22 cellular contexts compared by ENCODE assay signal in genomic region chr14:64591809-64592208, GRCh38. TPM values are rescaled to one million over a fixed set of nuclear protein-coding genes. Genes with fewer than 3 reads are reported as not detected.
"Had no signal": no experiment of that assay in that cellular context is flagged by ENCODE, and none has a peak within 500 bp of the region (broad histone marks: within the 10 kb centered on the region; RNA-seq: fewer than 3 reads in every experiment).

No MANE protein-coding gene starts in this region.

- H3K9me3 ChIP-seq: gastrocnemius medialis, neutrophil, pancreas, tibial nerve had no signal

- H3K27ac Mint-ChIP-seq: activated CD4-positive, alpha-beta memory T cell treated with anti-CD3 and anti-CD28 coated beads, Interleukin-2, amount 10 ng/mL, durations not matched to agents 7 days and 5 days; activated CD4-positive, alpha-beta T cell treated with anti-CD3 and anti-CD28 coated beads, Interleukin-2, amount 10 ng/mL, durations not matched to agents 24 days and 14 days; activated naive CD4-positive, alpha-beta T cell treated with anti-CD3 and anti-CD28 coated beads, Interleukin-2, amount 10 ng/mL, durations not matched to agents 7 days and 5 days; activated T-cell treated with anti-CD3 and anti-CD28 coated beads, Interleukin-2, amount 50 U/mL, for 72 hours; effector memory CD8-positive, alpha-beta T cell; natural killer cell treated with Interleukin-12 subunit alpha and Interleukin-12 subunit beta and Interleukin-15 and Interleukin-18, amount 100 ng/mL, for 72 hours; stimulated activated naive CD8-positive, alpha-beta T cell treated with anti-CD3 and anti-CD28 coated beads, Interleukin-15, Interleukin-2, amounts not matched to agents 100 ng/mL and 50 ng/mL, for 24 hours had no signal

- H3K4me3 ChIP-seq: dorsolateral prefrontal cortex, gastrocnemius medialis, pancreas, tibial nerve had no signal

- ATAC-seq: activated CD4-positive, CD25-positive, alpha-beta regulatory T cell treated with anti-CD3 and anti-CD28 coated beads, Interleukin-2, amount 50 U/mL, for 24 hours; activated T-cell treated with anti-CD3 and anti-CD28 coated beads, Interleukin-2, amount 50 U/mL, for 72 hours; effector memory CD8-positive, alpha-beta T cell; esophagus mucosa; gastrocnemius medialis; left ventricle myocardium superior; natural killer cell treated with Interleukin-12 subunit alpha and Interleukin-12 subunit beta and Interleukin-15 and Interleukin-18, amount 100 ng/mL, for 72 hours; pancreas; right cardiac atrium had no signal

- H3K27ac ChIP-seq: brain microvascular endothelial cell, dorsolateral prefrontal cortex, gastrocnemius medialis, neutrophil, pancreas, tibial nerve, VCaP had no signal

- H3K27me3 Mint-ChIP-seq: stimulated activated naive CD8-positive, alpha-beta T cell treated with anti-CD3 and anti-CD28 coated beads, Interleukin-15, Interleukin-2, amounts not matched to agents 100 ng/mL and 50 ng/mL, for 24 hours had no signal

- H3K4me1 Mint-ChIP-seq: activated CD4-positive, alpha-beta memory T cell treated with anti-CD3 and anti-CD28 coated beads, Interleukin-2, amount 10 ng/mL, durations not matched to agents 7 days and 5 days; activated CD4-positive, alpha-beta T cell treated with anti-CD3 and anti-CD28 coated beads, Interleukin-2, amount 10 ng/mL, durations not matched to agents 24 days and 14 days; activated naive CD4-positive, alpha-beta T cell treated with anti-CD3 and anti-CD28 coated beads, Interleukin-2, amount 10 ng/mL, durations not matched to agents 7 days and 5 days had no signal

- H3K4me3 Mint-ChIP-seq: activated CD4-positive, alpha-beta memory T cell treated with anti-CD3 and anti-CD28 coated beads, Interleukin-2, amount 10 ng/mL, durations not matched to agents 7 days and 5 days; activated CD4-positive, alpha-beta T cell treated with anti-CD3 and anti-CD28 coated beads, Interleukin-2, amount 10 ng/mL, durations not matched to agents 24 days and 14 days; activated naive CD4-positive, alpha-beta T cell treated with anti-CD3 and anti-CD28 coated beads, Interleukin-2, amount 10 ng/mL, durations not matched to agents 7 days and 5 days; activated T-cell treated with anti-CD3 and anti-CD28 coated beads, Interleukin-2, amount 50 U/mL, for 72 hours; effector memory CD8-positive, alpha-beta T cell; natural killer cell treated with Interleukin-12 subunit alpha and Interleukin-12 subunit beta and Interleukin-15 and Interleukin-18, amount 100 ng/mL, for 72 hours; stimulated activated naive CD8-positive, alpha-beta T cell treated with anti-CD3 and anti-CD28 coated beads, Interleukin-15, Interleukin-2, amounts not matched to agents 100 ng/mL and 50 ng/mL, for 24 hours had no signal

- DNase-seq: activated CD4-positive, alpha-beta memory T cell treated with anti-CD3 and anti-CD28 coated beads, Interleukin-2, amount 10 ng/mL, durations not matched to agents 7 days and 5 days; activated CD4-positive, alpha-beta T cell treated with anti-CD3 and anti-CD28 coated beads, Interleukin-2, amount 10 ng/mL, durations not matched to agents 24 days and 14 days; activated effector memory CD4-positive, alpha-beta T cell treated with anti-CD3 and anti-CD28 coated beads, Interleukin-2, amount 50 U/mL, for 16 hours; activated naive CD4-positive, alpha-beta T cell treated with anti-CD3 and anti-CD28 coated beads, Interleukin-2, amount 10 ng/mL, durations not matched to agents 7 days and 5 days; activated T-cell treated with anti-CD3 and anti-CD28 coated beads, Interleukin-2, amount 50 U/mL, for 72 hours; anterior cingulate cortex; brain microvascular endothelial cell; dorsolateral prefrontal cortex; effector memory CD8-positive, alpha-beta T cell; gastrocnemius medialis; left ventricle myocardium superior; mammary epithelial cell; pancreas; right cardiac atrium; stimulated activated CD4-positive, alpha-beta T cell treated with anti-CD3 and anti-CD28 coated beads, Interleukin-12 subunit alpha, Interleukin-12 subunit beta, amount 100 ng/mL, for 4 hours had no signal

- H3K9me3 Mint-ChIP-seq: activated CD4-positive, alpha-beta memory T cell treated with anti-CD3 and anti-CD28 coated beads, Interleukin-2, amount 10 ng/mL, durations not matched to agents 7 days and 5 days; activated CD4-positive, alpha-beta T cell treated with anti-CD3 and anti-CD28 coated beads, Interleukin-2, amount 10 ng/mL, durations not matched to agents 24 days and 14 days; activated naive CD4-positive, alpha-beta T cell treated with anti-CD3 and anti-CD28 coated beads, Interleukin-2, amount 10 ng/mL, durations not matched to agents 7 days and 5 days; activated T-cell treated with anti-CD3 and anti-CD28 coated beads, Interleukin-2, amount 50 U/mL, for 72 hours; effector memory CD8-positive, alpha-beta T cell; natural killer cell treated with Interleukin-12 subunit alpha and Interleukin-12 subunit beta and Interleukin-15 and Interleukin-18, amount 100 ng/mL, for 72 hours; stimulated activated naive CD8-positive, alpha-beta T cell treated with anti-CD3 and anti-CD28 coated beads, Interleukin-15, Interleukin-2, amounts not matched to agents 100 ng/mL and 50 ng/mL, for 24 hours had no signal

- H3K27me3 ChIP-seq: brain microvascular endothelial cell, dorsolateral prefrontal cortex, gastrocnemius medialis, pancreas, tibial nerve had no signal

- H3K36me3 ChIP-seq: brain microvascular endothelial cell, gastrocnemius medialis, neutrophil, pancreas, tibial nerve had no signal

- H3K36me3 Mint-ChIP-seq: activated naive CD4-positive, alpha-beta T cell treated with anti-CD3 and anti-CD28 coated beads, Interleukin-2, amount 10 ng/mL, durations not matched to agents 7 days and 5 days; natural killer cell treated with Interleukin-12 subunit alpha and Interleukin-12 subunit beta and Interleukin-15 and Interleukin-18, amount 100 ng/mL, for 72 hours had no signal

- H3K4me1 ChIP-seq: gastrocnemius medialis, pancreas, tibial nerve had no signal

RNA-seq across cellular contexts. Expression of gene PPP1R36, which starts 42.0 kb away (rescaled TPM):
- total RNA-seq: left ventricle myocardium superior had no signal
